ENCODE assay signal across 36 cellular contexts in the genomic region with DNA sequence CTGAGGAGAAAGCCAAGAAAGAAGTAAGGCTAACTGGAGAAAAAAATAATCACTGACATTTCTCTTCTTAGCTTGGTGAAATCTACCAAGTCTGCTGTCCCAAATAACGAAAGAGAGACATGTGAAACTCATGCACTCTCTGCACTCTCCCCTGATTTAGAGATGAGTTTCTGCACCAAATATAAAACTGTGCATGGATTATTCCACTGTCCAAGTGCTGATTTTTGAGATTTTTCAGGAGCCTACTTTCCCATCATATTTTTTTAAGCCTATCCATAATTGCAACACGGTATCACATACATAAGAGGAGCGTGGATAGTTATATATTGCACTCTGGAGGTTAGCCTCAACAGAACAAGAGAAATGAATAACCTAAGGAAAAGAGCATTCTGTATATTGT. TPM values are rescaled to one million over a fixed set of nuclear protein-coding genes. Genes with fewer than 3 reads are reported as not detected.
"Had no signal": no experiment of that assay in that cellular context is flagged by ENCODE, and none has a peak within 500 bp of the region (broad histone marks: within the 10 kb centered on the region; RNA-seq: fewer than 3 reads in every experiment).

No MANE protein-coding gene starts in this region.

- DNase-seq: activated B cell treated with CpG ODN at 0.5 μM for 24 hours; activated CD4-positive, alpha-beta memory T cell treated with anti-CD3 and anti-CD28 coated beads for 36 hours; activated CD4-positive, alpha-beta T cell treated with anti-CD3 and anti-CD28 coated beads for 4 hours; activated CD4-positive, alpha-beta T cell treated with anti-CD3 and anti-CD28 coated beads, Interleukin-2, amount 10 ng/mL, durations not matched to agents 24 days and 14 days; activated CD4-positive, alpha-beta T cell treated with anti-CD3 and anti-CD28 coated beads, Interleukin-2, amount 50 U/mL, for 1 hour; activated CD4-positive, alpha-beta T cell treated with anti-CD3 and anti-CD28 coated beads, Interleukin-2, amount 50 U/mL, for 4 hours; activated CD4-positive, CD25-positive, alpha-beta regulatory T cell treated with anti-CD3 and anti-CD28 coated beads, Interleukin-2, amount 50 U/mL, for 72 hours; activated CD8-positive, alpha-beta memory T cell treated with anti-CD3 and anti-CD28 coated beads, Interleukin-2, amount 50 U/mL, for 4 hours; activated CD8-positive, alpha-beta T cell treated with anti-CD3 and anti-CD28 coated beads for 36 hours; activated effector memory CD4-positive, alpha-beta T cell treated with anti-CD3 and anti-CD28 coated beads, Interleukin-2, amount 50 U/mL, for 16 hours; activated gamma-delta T cell treated with Interleukin-2 at 50 U/mL for 16 hours; activated naive CD4-positive, alpha-beta T cell; activated naive CD4-positive, alpha-beta T cell treated with anti-CD3 and anti-CD28 coated beads for 36 hours; activated naive CD4-positive, alpha-beta T cell treated with anti-CD3 and anti-CD28 coated beads, Interleukin-2, amount 50 U/mL, for 16 hours; activated naive CD8-positive, alpha-beta T cell treated with anti-CD3 and anti-CD28 coated beads for 36 hours; activated T-cell treated with anti-CD3 and anti-CD28 coated beads for 4 hours; activated T-cell treated with anti-CD3 and anti-CD28 coated beads, Interleukin-2, amount 50 U/mL, for 1 hour; activated T-cell treated with anti-CD3 and anti-CD28 coated beads, Interleukin-2, amount 50 U/mL, for 4 hours; activated T-cell treated with anti-CD3 and anti-CD28 coated beads, Interleukin-2, amount 50 U/mL, for 72 hours; adrenal gland; amniotic stem cell; aorta; body of pancreas; brain microvascular endothelial cell; central memory CD4-positive, alpha-beta T cell; T-helper 9 cell had no signal

- H3K36me3 ChIP-seq: adrenal gland, brain microvascular endothelial cell, breast epithelium had no signal

- H3K4me3 ChIP-seq: adrenal gland, body of pancreas, breast epithelium, coronary artery had no signal

- ATAC-seq: activated CD8-positive, alpha-beta T cell treated with anti-CD3 and anti-CD28 coated beads for 36 hours; activated naive CD4-positive, alpha-beta T cell treated with anti-CD3 and anti-CD28 coated beads, Interleukin-2, amount 50 U/mL, for 72 hours; activated T-cell treated with anti-CD3 and anti-CD28 coated beads, Interleukin-2, amount 50 U/mL, for 4 hours; activated T-cell treated with anti-CD3 and anti-CD28 coated beads, Interleukin-2, amount 50 U/mL, for 72 hours; activated T-helper 17 cell treated with anti-CD3 and anti-CD28 coated beads, Interleukin-2, amount 50 U/mL, for 72 hours; body of pancreas had no signal

- H3K9me3 Mint-ChIP-seq: activated B cell treated with CpG ODN at 0.5 μM for 24 hours; activated CD4-positive, alpha-beta T cell treated with anti-CD3 and anti-CD28 coated beads, Interleukin-2, amount 10 ng/mL, durations not matched to agents 24 days and 14 days; activated T-cell treated with anti-CD3 and anti-CD28 coated beads, Interleukin-2, amount 50 U/mL, for 4 hours; activated T-helper 1 cell treated with anti-CD3 and anti-CD28 coated beads, Interleukin-12 subunit alpha, Interleukin-12 subunit beta, Interleukin-2, Interleukin-4 antibody, amounts not matched to agents 30 ng/mL and 10 ng/mL and 1 ng/mL, durations not matched to agents 14 hours and 24 hours and 36 hours had no signal

- H3K27me3 Mint-ChIP-seq: activated B cell treated with CpG ODN at 0.5 μM for 24 hours; activated CD4-positive, alpha-beta memory T cell treated with anti-CD3 and anti-CD28 coated beads for 36 hours; activated CD4-positive, alpha-beta T cell treated with anti-CD3 and anti-CD28 coated beads, Interleukin-2, amount 10 ng/mL, durations not matched to agents 24 days and 14 days; activated CD8-positive, alpha-beta T cell treated with anti-CD3 and anti-CD28 coated beads for 36 hours; activated naive CD8-positive, alpha-beta T cell treated with anti-CD3 and anti-CD28 coated beads for 36 hours; activated T-helper 17 cell treated with anti-CD3 and anti-CD28 coated beads, Interleukin-2, amount 50 U/mL, for 72 hours had no signal

- H3K4me1 Mint-ChIP-seq: activated B cell treated with CpG ODN at 0.5 μM for 24 hours; activated CD4-positive, alpha-beta T cell treated with anti-CD3 and anti-CD28 coated beads, Interleukin-2, amount 10 ng/mL, durations not matched to agents 24 days and 14 days; activated naive CD8-positive, alpha-beta T cell treated with anti-CD3 and anti-CD28 coated beads for 36 hours; activated T-helper 17 cell treated with anti-CD3 and anti-CD28 coated beads, Interleukin-2, amount 50 U/mL, for 72 hours had no signal

- H3K36me3 Mint-ChIP-seq: activated CD4-positive, alpha-beta memory T cell treated with anti-CD3 and anti-CD28 coated beads for 36 hours; activated naive CD4-positive, alpha-beta T cell treated with anti-CD3 and anti-CD28 coated beads, Interleukin-2, amount 50 U/mL, for 72 hours; activated naive CD8-positive, alpha-beta T cell treated with anti-CD3 and anti-CD28 coated beads for 36 hours had no signal

- H3K27me3 ChIP-seq: adrenal gland, body of pancreas, brain microvascular endothelial cell, breast epithelium had no signal

- H3K9me3 ChIP-seq: adrenal gland, body of pancreas, breast epithelium had no signal

- H3K27ac Mint-ChIP-seq: activated B cell treated with CpG ODN at 0.5 μM for 24 hours; activated CD4-positive, alpha-beta memory T cell treated with anti-CD3 and anti-CD28 coated beads for 36 hours; activated CD4-positive, alpha-beta T cell treated with anti-CD3 and anti-CD28 coated beads, Interleukin-2, amount 10 ng/mL, durations not matched to agents 24 days and 14 days; activated CD8-positive, alpha-beta T cell treated with anti-CD3 and anti-CD28 coated beads for 36 hours; activated naive CD4-positive, alpha-beta T cell treated with anti-CD3 and anti-CD28 coated beads for 36 hours; activated naive CD4-positive, alpha-beta T cell treated with anti-CD3 and anti-CD28 coated beads, Interleukin-2, amount 50 U/mL, for 72 hours; activated naive CD8-positive, alpha-beta T cell treated with anti-CD3 and anti-CD28 coated beads for 36 hours; activated T-cell treated with anti-CD3 and anti-CD28 coated beads, Interleukin-2, amount 50 U/mL, for 72 hours; activated T-helper 1 cell treated with anti-CD3 and anti-CD28 coated beads, Interleukin-12 subunit alpha, Interleukin-12 subunit beta, Interleukin-2, Interleukin-4 antibody, amounts not matched to agents 30 ng/mL and 10 ng/mL and 1 ng/mL, durations not matched to agents 14 hours and 24 hours and 36 hours; activated T-helper 17 cell treated with anti-CD3 and anti-CD28 coated beads, Interleukin-2, amount 50 U/mL, for 72 hours; T-helper 2 cell treated with Interferon-gamma antibody and Interleukin-4, amounts not matched to agents 5 μg/mL and 100 μg/mL, for 36 hours had no signal

- H3K27ac ChIP-seq: adrenal gland, body of pancreas, brain microvascular endothelial cell, breast epithelium, coronary artery, VCaP had no signal

- H3K4me1 ChIP-seq: adrenal gland, body of pancreas, breast epithelium had no signal

- H3K4me3 Mint-ChIP-seq: activated B cell treated with CpG ODN at 0.5 μM for 24 hours; activated CD4-positive, alpha-beta memory T cell treated with anti-CD3 and anti-CD28 coated beads for 36 hours; activated CD4-positive, alpha-beta T cell treated with anti-CD3 and anti-CD28 coated beads, Interleukin-2, amount 10 ng/mL, durations not matched to agents 24 days and 14 days; activated CD8-positive, alpha-beta T cell treated with anti-CD3 and anti-CD28 coated beads for 36 hours; activated naive CD4-positive, alpha-beta T cell treated with anti-CD3 and anti-CD28 coated beads for 36 hours; activated naive CD8-positive, alpha-beta T cell treated with anti-CD3 and anti-CD28 coated beads for 36 hours; activated T-cell treated with anti-CD3 and anti-CD28 coated beads, Interleukin-2, amount 50 U/mL, for 4 hours; activated T-cell treated with anti-CD3 and anti-CD28 coated beads, Interleukin-2, amount 50 U/mL, for 72 hours; activated T-helper 1 cell treated with anti-CD3 and anti-CD28 coated beads, Interleukin-12 subunit alpha, Interleukin-12 subunit beta, Interleukin-2, Interleukin-4 antibody, amounts not matched to agents 30 ng/mL and 10 ng/mL and 1 ng/mL, durations not matched to agents 14 hours and 24 hours and 36 hours; activated T-helper 17 cell treated with anti-CD3 and anti-CD28 coated beads, Interleukin-2, amount 50 U/mL, for 72 hours; T-helper 2 cell treated with Interferon-gamma antibody and Interleukin-4, amounts not matched to agents 5 μg/mL and 100 μg/mL, for 36 hours had no signal

RNA-seq across cellular contexts. Expression of gene RIT2, which starts 10.0 kb away (rescaled TPM):
- total RNA-seq: activated B cell treated with CpG ODN at 0.5 μM for 24 hours; activated CD4-positive, alpha-beta memory T cell treated with anti-CD3 and anti-CD28 coated beads for 36 hours; activated CD4-positive, alpha-beta T cell treated with anti-CD3 and anti-CD28 coated beads, Interleukin-2, amount 10 ng/mL, durations not matched to agents 24 days and 14 days; activated CD8-positive, alpha-beta memory T cell treated with anti-CD3 and anti-CD28 coated beads for 36 hours; activated CD8-positive, alpha-beta T cell treated with anti-CD3 and anti-CD28 coated beads for 36 hours; activated naive CD4-positive, alpha-beta T cell treated with anti-CD3 and anti-CD28 coated beads for 36 hours; activated naive CD4-positive, alpha-beta T cell treated with anti-CD3 and anti-CD28 coated beads, Interleukin-2, amount 50 U/mL, for 72 hours; activated naive CD8-positive, alpha-beta T cell treated with anti-CD3 and anti-CD28 coated beads for 36 hours; activated T-cell treated with anti-CD3 and anti-CD28 coated beads, Interleukin-2, amount 50 U/mL, for 4 hours; activated T-cell treated with anti-CD3 and anti-CD28 coated beads, Interleukin-2, amount 50 U/mL, for 72 hours; activated T-helper 1 cell treated with anti-CD3 and anti-CD28 coated beads, Interleukin-12 subunit alpha, Interleukin-12 subunit beta, Interleukin-2, Interleukin-4 antibody, amounts not matched to agents 30 ng/mL and 10 ng/mL and 1 ng/mL, durations not matched to agents 14 hours and 24 hours and 36 hours; activated T-helper 17 cell treated with anti-CD3 and anti-CD28 coated beads, Interleukin-2, amount 50 U/mL, for 72 hours; aorta; astrocyte; body of pancreas; breast epithelium; cardiac septum had no signal
